ENCODE assay signal across 1 cellular context in genomic region chr2:179612591-179613298, GRCh38.
TF ChIP-seq lines count a peak whose summit lies in the region.

No MANE protein-coding gene starts in this region.

TF ChIP-seq in IMR-90, 13 proteins besides CTCF, POLR2A, EP300 and RAD21:
- TF ChIP-seq USF2 (IDR thresholded peaks at IDR 0.05; ENCODE audit: low read depth, low read length): no peak
- no peak for TF ChIP-seq FOS (IDR thresholded peaks at IDR 0.05; ENCODE audit: low read depth, low read length)
- TF ChIP-seq, protein P1, sequence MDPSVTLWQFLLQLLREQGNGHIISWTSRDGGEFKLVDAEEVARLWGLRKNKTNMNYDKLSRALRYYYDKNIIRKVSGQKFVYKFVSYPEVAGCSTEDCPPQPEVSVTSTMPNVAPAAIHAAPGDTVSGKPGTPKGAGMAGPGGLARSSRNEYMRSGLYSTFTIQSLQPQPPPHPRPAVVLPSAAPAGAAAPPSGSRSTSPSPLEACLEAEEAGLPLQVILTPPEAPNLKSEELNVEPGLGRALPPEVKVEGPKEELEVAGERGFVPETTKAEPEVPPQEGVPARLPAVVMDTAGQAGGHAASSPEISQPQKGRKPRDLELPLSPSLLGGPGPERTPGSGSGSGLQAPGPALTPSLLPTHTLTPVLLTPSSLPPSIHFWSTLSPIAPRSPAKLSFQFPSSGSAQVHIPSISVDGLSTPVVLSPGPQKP (IDR thresholded peaks at IDR 0.05; ENCODE audit: borderline replicate concordance, low read depth, low read length): no peak
- TF ChIP-seq NFE2L2 (IDR thresholded peaks at IDR 0.05; ENCODE audit: low read depth, low read length): no peak
- TF ChIP-seq MAZ (IDR thresholded peaks at IDR 0.05; ENCODE audit: borderline replicate concordance, low read depth, low read length): no peak
- TF ChIP-seq MAFK (IDR thresholded peaks at IDR 0.05; ENCODE audit: low read depth, low read length): no peak
- no peak for TF ChIP-seq CHD1 (IDR thresholded peaks at IDR 0.05; ENCODE audit: low read depth, low read length)
- TF ChIP-seq RFX5 (IDR thresholded peaks at IDR 0.05; ENCODE audit: low read depth, low read length): no peak
- no peak for TF ChIP-seq RCOR1 (IDR thresholded peaks at IDR 0.05; ENCODE audit: insufficient replicate concordance, low read length)
- TF ChIP-seq CEBPB (IDR thresholded peaks at IDR 0.05; ENCODE audit: low read depth, low read length): no peak
- no peak for TF ChIP-seq BHLHE40 (IDR thresholded peaks at IDR 0.05; ENCODE audit: low read depth, low read length)
- TF ChIP-seq MXI1 (IDR thresholded peaks at IDR 0.05; ENCODE audit: borderline replicate concordance, low read depth, low read length): no peak
- no peak for TF ChIP-seq SMC3 (IDR thresholded peaks at IDR 0.05; ENCODE audit: low read depth, low read length)
